28 cellular contexts compared by ENCODE assay signal in the genomic region with DNA sequence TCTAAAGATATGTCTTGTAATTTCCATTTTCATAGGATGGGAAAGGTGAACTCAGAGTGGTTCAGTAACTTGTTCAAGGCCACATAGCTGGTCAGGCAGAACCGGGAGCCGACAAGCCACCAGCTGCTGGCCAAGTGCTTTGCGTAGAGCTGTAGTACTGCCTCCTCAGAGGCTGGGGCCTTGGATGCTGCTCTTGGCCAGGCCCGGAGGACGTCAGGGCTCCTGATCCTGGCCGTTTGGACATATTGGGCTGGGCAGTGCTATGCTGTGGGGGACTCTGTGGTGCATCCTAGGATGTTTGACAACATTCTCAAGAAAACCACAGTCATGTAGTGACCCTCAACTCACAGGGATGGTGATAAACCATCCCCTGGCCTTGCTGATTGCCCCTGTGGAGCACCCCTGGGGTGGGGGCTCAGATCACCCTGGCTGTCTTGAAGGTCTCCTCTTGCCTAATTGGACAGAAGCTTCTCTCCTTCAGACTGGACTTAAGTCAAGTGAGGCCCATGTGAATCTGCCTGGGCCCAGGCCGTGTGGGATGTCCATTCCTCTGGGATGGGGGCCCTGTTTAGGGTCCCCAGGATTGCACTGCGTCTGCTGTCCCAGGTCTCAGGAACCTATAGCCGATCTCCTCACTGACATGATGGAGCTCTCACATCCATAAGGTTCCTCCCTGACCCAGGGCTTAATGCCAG. TPM values are rescaled to one million over a fixed set of nuclear protein-coding genes. Genes with fewer than 3 reads are reported as not detected.
DNase-seq lines count a peak whose midpoint lies in the region; ATAC-seq, FAIRE-seq and TF ChIP-seq lines count a peak whose summit lies in the region.
"Had no signal": no experiment of that assay in that cellular context is flagged by ENCODE, and none has a peak within 500 bp of the region (broad histone marks: within the 10 kb centered on the region; RNA-seq: fewer than 3 reads in every experiment).

No MANE protein-coding gene starts in this region.

- H4K20me1 ChIP-seq in HepG2 (ENCODE audit: insufficient read depth, low read length): no peaks in the 10 kb centered on the region
- H4K20me1 ChIP-seq in smooth muscle cell (ENCODE audit: low read depth): no peaks in the 10 kb centered on the region

- H3K79me2 ChIP-seq in HepG2 (ENCODE audit: insufficient read depth, low read length) (no peaks in the 10 kb centered on the region), smooth muscle cell (ENCODE audit: low read depth) (no peaks in the 10 kb centered on the region)

- ATAC-seq in HepG2 (no peak), right lobe of liver (no peak), left lobe of liver (no peak)
- ATAC-seq: K562 had no signal

- no peaks in the 10 kb centered on the region for H3F3A ChIP-seq in smooth muscle cell (ENCODE audit: low read depth)

- TF ChIP-seq CTCF in HepG2 (CRISPR knock-in tag; IDR thresholded peaks at IDR 0.05): no peak
- TF ChIP-seq CTCF in right lobe of liver (IDR thresholded peaks at IDR 0.05): no peak
- TF ChIP-seq CTCF in sigmoid colon (IDR thresholded peaks at IDR 0.05): no peak
- TF ChIP-seq CTCF in smooth muscle cell (IDR thresholded peaks at IDR 0.05; ENCODE audit: borderline replicate concordance, insufficient read depth, poor library complexity, severe bottlenecking): no peak

- H3K4me1 Mint-ChIP-seq in activated CD4-positive, alpha-beta memory T cell treated with anti-CD3 and anti-CD28 coated beads, Interleukin-2, amount 10 ng/mL, durations not matched to agents 7 days and 5 days: no peaks in the 10 kb centered on the region

- H3K27me3 Mint-ChIP-seq in activated CD4-positive, alpha-beta memory T cell treated with anti-CD3 and anti-CD28 coated beads, Interleukin-2, amount 10 ng/mL, durations not matched to agents 7 days and 5 days: no peaks in the 10 kb centered on the region

- H3K27ac Mint-ChIP-seq in activated CD4-positive, alpha-beta memory T cell treated with anti-CD3 and anti-CD28 coated beads, Interleukin-2, amount 10 ng/mL, durations not matched to agents 7 days and 5 days: no peak overlapping the region
- H3K27ac Mint-ChIP-seq: CD4-positive, alpha-beta T cell had no signal

- H3K9me3 ChIP-seq in HepG2 (ENCODE audit: low read length): no peaks in the 10 kb centered on the region
- H3K9me3 ChIP-seq in right lobe of liver: no peaks in the 10 kb centered on the region
- no peaks in the 10 kb centered on the region for H3K9me3 ChIP-seq in sigmoid colon
- no peaks in the 10 kb centered on the region for H3K9me3 ChIP-seq in smooth muscle cell (replicated peaks; ENCODE audit: low read depth)
- H3K9me3 ChIP-seq: SJSA1 had no signal

- no peak overlapping the region for H3K4me3 Mint-ChIP-seq in activated CD4-positive, alpha-beta memory T cell treated with anti-CD3 and anti-CD28 coated beads, Interleukin-2, amount 10 ng/mL, durations not matched to agents 7 days and 5 days
- H3K4me3 Mint-ChIP-seq: CD4-positive, alpha-beta T cell had no signal

- TF ChIP-seq EP300 in HepG2 (IDR thresholded peaks at IDR 0.05; ENCODE audit: low read depth in 2 of 2, low read length in 2 of 2): no peak
- no peak for TF ChIP-seq EP300 in HepG2 (CRISPR knock-in tag; IDR thresholded peaks at IDR 0.05; ENCODE audit: borderline replicate concordance)
- no peak for TF ChIP-seq EP300 in sigmoid colon (IDR thresholded peaks at IDR 0.05)

- H3K4me1 ChIP-seq in HepG2 (ENCODE audit: insufficient read depth, low read length) (peaks cover 100% of the 10 kb centered on the region), right lobe of liver (no peaks in the 10 kb centered on the region), sigmoid colon (no peaks in the 10 kb centered on the region), smooth muscle cell (ENCODE audit: low read depth) (no peaks in the 10 kb centered on the region)

- H2AFZ ChIP-seq in HepG2 (ENCODE audit: low read length) (no peak overlapping the region), smooth muscle cell (ENCODE audit: low read depth) (no peak overlapping the region)
- H2AFZ ChIP-seq: GM23248, PC-9 had no signal

- DNase-seq in HepG2 (ENCODE audit: low spot score): no peak
- DNase-seq in right lobe of liver: no peak
- peak; percentile 40 for DNase-seq in left lobe of liver (ENCODE audit: low spot score)
- DNase-seq in sigmoid colon: peak; percentile 57
- DNase-seq in activated CD4-positive, alpha-beta memory T cell treated with anti-CD3 and anti-CD28 coated beads, Interleukin-2, amount 10 ng/mL, durations not matched to agents 7 days and 5 days: no peak
- no peak for DNase-seq in smooth muscle cell (lab: John Stamatoyannopoulos, UW; ENCODE audit: unreplicated experiment)
- DNase-seq in activated CD4-positive, alpha-beta T cell treated with anti-CD3 and anti-CD28 coated beads for 1 hour: no peak
- DNase-seq: CD4-positive, alpha-beta T cell; GM23248; NCI-H1092 treated with DMSO at 0.1 percent for 48 hours; NCI-H1436; NCI-H187; NCI-H2081 treated with DMSO at 0.1 percent for 48 hours; NCI-H2171 treated with DMSO at 0.1 percent for 48 hours; NCI-H345; NCI-H510A treated with DMSO at 0.1 percent for 48 hours; PC-9; Right ventricle myocardium superior had no signal

- H3K27ac ChIP-seq in HepG2 (ENCODE audit: extremely low read length, insufficient read depth, low read length) (peak overlapping the region; percentile 68), right lobe of liver (no peak overlapping the region), sigmoid colon (no peak overlapping the region), smooth muscle cell (ENCODE audit: low read depth) (no peak overlapping the region)
- H3K27ac ChIP-seq: GM23248, PC-9, SJSA1 had no signal

- intact Hi-C loops in HepG2 (cut with micrococcal nuclease; ENCODE audit: unreplicated experiment) (no loop called here), right lobe of liver (cut with DNase I) (no loop called here), sigmoid colon (cut with DNase I) (no loop called here)

- H3K36me3 ChIP-seq in HepG2 (replicated peaks in 1 of 2; ENCODE audit: control insufficient read depth in 1 of 2, insufficient read depth in 2 of 2, low read length in 2 of 2): no peaks in the 10 kb centered on the region
- no peaks in the 10 kb centered on the region for H3K36me3 ChIP-seq in right lobe of liver
- no peaks in the 10 kb centered on the region for H3K36me3 ChIP-seq in sigmoid colon
- no peaks in the 10 kb centered on the region for H3K36me3 ChIP-seq in smooth muscle cell (ENCODE audit: low read depth)
- H3K36me3 ChIP-seq: SJSA1 had no signal

- TF ChIP-seq RAD21 in HepG2 (CRISPR knock-in tag; IDR thresholded peaks at IDR 0.05): no peak

- H3K9me3 Mint-ChIP-seq in activated CD4-positive, alpha-beta memory T cell treated with anti-CD3 and anti-CD28 coated beads, Interleukin-2, amount 10 ng/mL, durations not matched to agents 7 days and 5 days: no peaks in the 10 kb centered on the region
- H3K9me3 Mint-ChIP-seq: CD4-positive, alpha-beta T cell had no signal

- no peak for FAIRE-seq in HepG2 (lab: Jason Lieb, UNC)
- FAIRE-seq: D721Med, GM18507, K562 had no signal

- no peak overlapping the region; the same call in 1 of the 2 replicates for H3K4me2 ChIP-seq in HepG2 (ENCODE audit: low read depth, low read length)
- no peak overlapping the region for H3K4me2 ChIP-seq in smooth muscle cell
- H3K4me2 ChIP-seq: PC-9 had no signal

- CTCF ChIA-PET in HepG2 (lab: Yijun Ruan, JAX; ENCODE audit: low intra/inter-chr PET ratio, low total read pairs): no interaction called here
- CTCF ChIA-PET in activated CD4-positive, alpha-beta memory T cell treated with anti-CD3 and anti-CD28 coated beads, Interleukin-2, amount 10 ng/mL, durations not matched to agents 7 days and 5 days (lab: Charles Lee): no interaction called here

- no peak overlapping the region for H3K4me3 ChIP-seq in HepG2 (replicated peaks in 1 of 3; ENCODE audit: insufficient read depth in 1 of 3, low read depth in 2 of 3, low read length in 3 of 3)
- no peak overlapping the region for H3K4me3 ChIP-seq in right lobe of liver
- no peak overlapping the region for H3K4me3 ChIP-seq in sigmoid colon
- no peak overlapping the region for H3K4me3 ChIP-seq in smooth muscle cell
- H3K4me3 ChIP-seq: GM23248, K562, PC-9, SJSA1 had no signal

- no peak for TF ChIP-seq POLR2A in HepG2 (IDR thresholded peaks at IDR 0.05; ENCODE audit: insufficient read depth in 1 of 2, low read depth in 2 of 2, low read length in 2 of 2)
- TF ChIP-seq POLR2A in right lobe of liver (IDR thresholded peaks at IDR 0.05): no peak
- no peak for TF ChIP-seq POLR2A in sigmoid colon (IDR thresholded peaks at IDR 0.05)

- 52% methylated on average over 3 of the region's 9 CpGs for WGBS in HepG2 (ENCODE audit: low lambda C conversion rate)
- no CpG with 5 or more reads among the region's 9 CpGs for WGBS in right lobe of liver (ENCODE audit: insufficient coverage, low coverage, low lambda C conversion rate, missing lambda C conversion rate)
- 82 to 90% methylated on average over 9 of the region's 9 CpGs for WGBS in sigmoid colon, 2 donors
- WGBS in smooth muscle cell (ENCODE audit: low lambda C conversion rate): 91% methylated on average over 9 of the region's 9 CpGs

- H3K27me3 ChIP-seq in HepG2 (ENCODE audit: control insufficient read depth in 1 of 2, insufficient read depth in 2 of 2, low read length in 2 of 2): no peaks in the 10 kb centered on the region
- H3K27me3 ChIP-seq in right lobe of liver: no peaks in the 10 kb centered on the region
- H3K27me3 ChIP-seq in sigmoid colon: peaks cover 0 to 4% (median 0%) of the 10 kb centered on the region in 3 donors
- no peaks in the 10 kb centered on the region for H3K27me3 ChIP-seq in smooth muscle cell (ENCODE audit: low read depth)
- H3K27me3 ChIP-seq: SJSA1 had no signal

- in situ Hi-C loops in HepG2 (cut with HindIII; ENCODE audit: extremely low pct_ligation_motif_present, low pct_unique_long_range_greater_than_20kb): no loop called here

- POLR2A ChIA-PET in HepG2 (lab: Yijun Ruan, JAX): interaction anchor here (1.0 to 1.9 kb wide), 3 partner anchors 8 to 45 kb away, joined by 3 to 9 read pairs (median 3); a partner anchor contains a TSS
- POLR2A ChIA-PET in activated CD4-positive, alpha-beta memory T cell treated with anti-CD3 and anti-CD28 coated beads, Interleukin-2, amount 10 ng/mL, durations not matched to agents 7 days and 5 days (lab: Charles Lee): no interaction called here

- H3K36me3 Mint-ChIP-seq in activated CD4-positive, alpha-beta memory T cell treated with anti-CD3 and anti-CD28 coated beads, Interleukin-2, amount 10 ng/mL, durations not matched to agents 7 days and 5 days (ENCODE audit: low read depth): no peaks in the 10 kb centered on the region

- no peak overlapping the region for H3K9ac ChIP-seq in HepG2 (ENCODE audit: insufficient read depth, low read depth, low read length)
- no peak overlapping the region for H3K9ac ChIP-seq in smooth muscle cell (ENCODE audit: low read depth)
- H3K9ac ChIP-seq: GM23248 had no signal

- BruUV-seq in HepG2 (replicated peaks; lab: Mats Ljungman, UMichigan): no TSS peak

RNA-seq across cellular contexts. Expression of a gene that starts 1.5 kb away (rescaled TPM):
- total RNA-seq in HepG2 (2016; rRNA removed; fragmentation: Illumina TruSeq; extraction: Trizol) (0.24 TPM in 1 of 2 replicates, not detected in the other), right lobe of liver (not detected), left lobe of liver (not detected), sigmoid colon (not detected), smooth muscle cell (not detected in 2 replicates)
- total RNA-seq in HepG2 (2016; cell fraction: cytosol; rRNA removed; fragmentation: Illumina TruSeq; extraction: Trizol; ENCODE audit: low read depth): not detected in 2 replicates
- 0.21 TPM in 1 of 2 replicates, not detected in the other for total RNA-seq in HepG2 (2016; cell fraction: insoluble cytoplasmic fraction; rRNA removed; fragmentation: Illumina TruSeq; extraction: Trizol)
- total RNA-seq in HepG2 (2016; cell fraction: membrane; rRNA removed; fragmentation: Illumina TruSeq; extraction: Trizol): not detected in 2 replicates
- not detected in 2 replicates for total RNA-seq in HepG2 (2016; cell fraction: nucleus; rRNA removed; fragmentation: Illumina TruSeq; extraction: Trizol)
- polyA plus RNA-seq in HepG2 (2011; rRNA removed) (0.08 TPM in 1 of 2 replicates, not detected in the other), sigmoid colon (not detected), smooth muscle cell (not detected in 2 replicates)
- polyA plus RNA-seq in HepG2 (2011; cell fraction: cytosol; rRNA removed): not detected in 2 replicates
- polyA plus RNA-seq in HepG2 (2011; cell fraction: nucleus; rRNA removed): 0.81 and 0.84 TPM in 2 replicates
- polyA plus RNA-seq in HepG2 (2012): 0.17 TPM in 1 of 2 replicates, not detected in the other
- not detected in 2 replicates for polyA plus RNA-seq in HepG2 (2016; cell fraction: cytosol; fragmentation: Illumina TruSeq; extraction: Trizol; ENCODE audit: low read depth)
- polyA plus RNA-seq in HepG2 (2016; cell fraction: insoluble cytoplasmic fraction; fragmentation: Illumina TruSeq; extraction: Trizol; ENCODE audit: low read depth): not detected in 2 replicates
- 0.21 TPM in 1 of 2 replicates, not detected in the other for polyA plus RNA-seq in HepG2 (2016; cell fraction: membrane; fragmentation: Illumina TruSeq; extraction: Trizol; ENCODE audit: low read depth)
- not detected in 2 replicates for polyA plus RNA-seq in HepG2 (2016; cell fraction: nucleus; fragmentation: Illumina TruSeq; extraction: Trizol; ENCODE audit: insufficient read depth, low read depth)
- not detected in 2 replicates for polyA minus RNA-seq in HepG2 (2011; rRNA and poly(A)+ RNA removed; ENCODE audit: low replicate concordance)
- not detected in 2 replicates for polyA minus RNA-seq in HepG2 (2011; cell fraction: cytosol; rRNA and poly(A)+ RNA removed)
- polyA minus RNA-seq in HepG2 (2011; cell fraction: nucleus; rRNA and poly(A)+ RNA removed): 0.87 and 1.4 TPM in 2 replicates
- not detected for total RNA-seq in activated CD4-positive, alpha-beta memory T cell treated with anti-CD3 and anti-CD28 coated beads, Interleukin-2, amount 10 ng/mL, durations not matched to agents 7 days and 5 days
- total RNA-seq: A172; CD4-positive, alpha-beta T cell; GM23248; H7; HT1080; K562; M059J; PC-9; Right ventricle myocardium superior; RPMI7951; SJSA1 had no signal
- polyA plus RNA-seq: BJ, GM23248, K562 had no signal

RNA-seq across cellular contexts. Expression of a gene that starts 20.4 kb away (rescaled TPM):
- total RNA-seq in HepG2 (2016; rRNA removed; fragmentation: Illumina TruSeq; extraction: Trizol) (2,013 and 3,266 TPM in 2 replicates), right lobe of liver (over 10,000 TPM; 18,575 to 39,670 (median 31,917) TPM), left lobe of liver (17,840 TPM), sigmoid colon (10 to 100 TPM in 1 of 4 donors, 1 to 10 TPM in 3; 1.9 to 26.6 (median 5.8) TPM), smooth muscle cell (0.22 and 1.8 TPM in 2 replicates)
- total RNA-seq in HepG2 (2016; cell fraction: cytosol; rRNA removed; fragmentation: Illumina TruSeq; extraction: Trizol; ENCODE audit: low read depth): 1,032 and 1,133 TPM in 2 replicates
- total RNA-seq in HepG2 (2016; cell fraction: insoluble cytoplasmic fraction; rRNA removed; fragmentation: Illumina TruSeq; extraction: Trizol): 1,778 and 3,168 TPM in 2 replicates
- total RNA-seq in HepG2 (2016; cell fraction: membrane; rRNA removed; fragmentation: Illumina TruSeq; extraction: Trizol): 2,429 and 2,540 TPM in 2 replicates
- 3,105 and 3,600 TPM in 2 replicates for total RNA-seq in HepG2 (2016; cell fraction: nucleus; rRNA removed; fragmentation: Illumina TruSeq; extraction: Trizol)
- polyA plus RNA-seq in HepG2 (2011; rRNA removed) (11,015 and 14,177 TPM in 2 replicates), sigmoid colon (100 to 1,000 TPM; 103 to 134 (median 103) TPM), smooth muscle cell (2.4 and 3.4 TPM in 2 replicates)
- 9,533 and 11,655 TPM in 2 replicates for polyA plus RNA-seq in HepG2 (2011; cell fraction: cytosol; rRNA removed)
- 2,313 and 3,208 TPM in 2 replicates for polyA plus RNA-seq in HepG2 (2011; cell fraction: nucleus; rRNA removed)
- 7,481 and 10,843 TPM in 2 replicates for polyA plus RNA-seq in HepG2 (2012)
- polyA plus RNA-seq in HepG2 (2016; cell fraction: cytosol; fragmentation: Illumina TruSeq; extraction: Trizol; ENCODE audit: low read depth): 4,767 and 4,962 TPM in 2 replicates
- polyA plus RNA-seq in HepG2 (2016; cell fraction: insoluble cytoplasmic fraction; fragmentation: Illumina TruSeq; extraction: Trizol; ENCODE audit: low read depth): 4,118 and 4,730 TPM in 2 replicates
- polyA plus RNA-seq in HepG2 (2016; cell fraction: membrane; fragmentation: Illumina TruSeq; extraction: Trizol; ENCODE audit: low read depth): 6,083 and 6,679 TPM in 2 replicates
- 8,870 and 9,648 TPM in 2 replicates for polyA plus RNA-seq in HepG2 (2016; cell fraction: nucleus; fragmentation: Illumina TruSeq; extraction: Trizol; ENCODE audit: insufficient read depth, low read depth)
- 7.6 and 11,192 TPM in 2 replicates for polyA minus RNA-seq in HepG2 (2011; rRNA and poly(A)+ RNA removed; ENCODE audit: low replicate concordance)
- 3,443 and 4,995 TPM in 2 replicates for polyA minus RNA-seq in HepG2 (2011; cell fraction: cytosol; rRNA and poly(A)+ RNA removed)
- 1,177 and 2,207 TPM in 2 replicates for polyA minus RNA-seq in HepG2 (2011; cell fraction: nucleus; rRNA and poly(A)+ RNA removed)
- under 1 TPM; 0.43 to 0.53 TPM for total RNA-seq in activated CD4-positive, alpha-beta memory T cell treated with anti-CD3 and anti-CD28 coated beads, Interleukin-2, amount 10 ng/mL, durations not matched to agents 7 days and 5 days
- total RNA-seq: H7, PC-9 had no signal
- polyA plus RNA-seq: K562 had no signal

RNA-seq across cellular contexts. Expression of a gene that starts 44.9 kb away (rescaled TPM):
- total RNA-seq in HepG2 (2016; rRNA removed; fragmentation: Illumina TruSeq; extraction: Trizol): 144 and 260 TPM in 2 replicates
- 46.5 and 59.8 TPM in 2 replicates for total RNA-seq in HepG2 (2016; cell fraction: cytosol; rRNA removed; fragmentation: Illumina TruSeq; extraction: Trizol; ENCODE audit: low read depth)
- 147 and 255 TPM in 2 replicates for total RNA-seq in HepG2 (2016; cell fraction: insoluble cytoplasmic fraction; rRNA removed; fragmentation: Illumina TruSeq; extraction: Trizol)
- total RNA-seq in HepG2 (2016; cell fraction: membrane; rRNA removed; fragmentation: Illumina TruSeq; extraction: Trizol): 72.4 and 91.0 TPM in 2 replicates
- total RNA-seq in HepG2 (2016; cell fraction: nucleus; rRNA removed; fragmentation: Illumina TruSeq; extraction: Trizol): 209 and 232 TPM in 2 replicates
- polyA plus RNA-seq in HepG2 (2011; rRNA removed): 333 and 391 TPM in 2 replicates
- polyA plus RNA-seq in HepG2 (2011; cell fraction: cytosol; rRNA removed): 334 and 367 TPM in 2 replicates
- 148 and 149 TPM in 2 replicates for polyA plus RNA-seq in HepG2 (2011; cell fraction: nucleus; rRNA removed)
- polyA plus RNA-seq in HepG2 (2012): 165 and 183 TPM in 2 replicates
- polyA plus RNA-seq in HepG2 (2016; cell fraction: cytosol; fragmentation: Illumina TruSeq; extraction: Trizol; ENCODE audit: low read depth): 50.8 and 68.1 TPM in 2 replicates
- polyA plus RNA-seq in HepG2 (2016; cell fraction: insoluble cytoplasmic fraction; fragmentation: Illumina TruSeq; extraction: Trizol; ENCODE audit: low read depth): 148 and 161 TPM in 2 replicates
- 59.5 and 79.3 TPM in 2 replicates for polyA plus RNA-seq in HepG2 (2016; cell fraction: membrane; fragmentation: Illumina TruSeq; extraction: Trizol; ENCODE audit: low read depth)
- 298 and 309 TPM in 2 replicates for polyA plus RNA-seq in HepG2 (2016; cell fraction: nucleus; fragmentation: Illumina TruSeq; extraction: Trizol; ENCODE audit: insufficient read depth, low read depth)
- polyA minus RNA-seq in HepG2 (2011; rRNA and poly(A)+ RNA removed; ENCODE audit: low replicate concordance): 295 TPM in 1 of 2 replicates, not detected in the other
- 62.1 and 78.1 TPM in 2 replicates for polyA minus RNA-seq in HepG2 (2011; cell fraction: cytosol; rRNA and poly(A)+ RNA removed)
- polyA minus RNA-seq in HepG2 (2011; cell fraction: nucleus; rRNA and poly(A)+ RNA removed): 54.3 and 66.5 TPM in 2 replicates
- total RNA-seq in right lobe of liver: 100 to 1,000 TPM; 185 to 407 (median 236) TPM
- total RNA-seq in left lobe of liver: 155 TPM
- not detected for total RNA-seq in sigmoid colon
- 1 to 10 TPM in 1 of 3 donors, not detected in 2; 2.0 TPM for polyA plus RNA-seq in sigmoid colon
- not detected for total RNA-seq in activated CD4-positive, alpha-beta memory T cell treated with anti-CD3 and anti-CD28 coated beads, Interleukin-2, amount 10 ng/mL, durations not matched to agents 7 days and 5 days
- not detected in 2 replicates for total RNA-seq in smooth muscle cell
- 0.12 TPM in 1 of 2 replicates, not detected in the other for polyA plus RNA-seq in smooth muscle cell
- total RNA-seq: A172; CD4-positive, alpha-beta T cell; GM23248; H7; K562; PC-9; Right ventricle myocardium superior; SJSA1 had no signal
- polyA plus RNA-seq: BJ, GM23248, K562 had no signal

Comparison
In these comparisons a context has a peak if more than half of its experiments do, and no peak if none do; other contexts are left out.
1. DNase-seq: peak in left lobe of liver (single experiment) and sigmoid colon (single experiment); none in HepG2 (single experiment), right lobe of liver (0 of 3), activated CD4-positive, alpha-beta memory T cell treated with anti-CD3 and anti-CD28 coated beads, Interleukin-2, amount 10 ng/mL, durations not matched to agents 7 days and 5 days (single experiment), smooth muscle cell (single experiment) and activated CD4-positive, alpha-beta T cell treated with anti-CD3 and anti-CD28 coated beads for 1 hour (single experiment).
2. RNA of a gene that starts 20.4 kb away (total RNA-seq): 18,575 to 39,670 TPM in right lobe of liver, 17,840 TPM in left lobe of liver (single experiment) and 1,032 to 3,600 TPM in HepG2; 1.9 to 26.6 TPM in sigmoid colon, 0.22 to 1.8 TPM in smooth muscle cell and 0.43 to 0.53 TPM in activated CD4-positive, alpha-beta memory T cell treated with anti-CD3 and anti-CD28 coated beads, Interleukin-2, amount 10 ng/mL, durations not matched to agents 7 days and 5 days; every median in the first group is over 10 times any median in the second.
3. RNA of a gene that starts 44.9 kb away (total RNA-seq): 46.5 to 260 TPM in HepG2, 185 to 407 TPM in right lobe of liver and 155 TPM in left lobe of liver (single experiment); not detected in sigmoid colon, not detected in activated CD4-positive, alpha-beta memory T cell treated with anti-CD3 and anti-CD28 coated beads, Interleukin-2, amount 10 ng/mL, durations not matched to agents 7 days and 5 days and not detected in smooth muscle cell; every median in the first group is over 10 times any median in the second.